Comparison of ENCODE assay signal across 1 cellular context in the genomic region with DNA sequence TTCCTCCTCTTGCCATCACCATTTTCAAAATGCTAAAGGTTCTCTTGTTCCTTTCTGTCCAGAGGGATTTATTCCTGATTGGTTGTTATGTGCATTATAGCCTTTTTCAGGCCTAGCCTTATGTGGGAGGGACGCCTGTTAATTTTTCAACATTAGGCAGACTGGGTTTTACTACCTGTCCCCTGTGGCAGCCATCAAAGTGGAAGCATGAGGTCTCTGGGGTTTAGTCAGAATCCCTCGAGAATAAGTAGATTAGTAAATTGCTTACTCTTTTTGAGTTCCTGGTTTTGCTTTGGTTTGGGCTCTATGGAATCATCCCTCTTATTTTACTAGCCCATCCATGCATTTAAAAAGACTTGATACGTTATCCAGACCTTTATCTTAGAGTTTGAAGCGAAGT.
TF ChIP-seq lines count a peak whose summit lies in the region.

No MANE protein-coding gene starts in this region.

TF ChIP-seq in GM23338, 12 proteins besides CTCF, POLR2A, EP300 and RAD21:
- TF ChIP-seq CREB1 (CRISPR knock-in tag; IDR thresholded peaks at IDR 0.05; ENCODE audit: low read depth) (no peak), JUNB (IDR thresholded peaks at IDR 0.05; ENCODE audit: unreplicated experiment) (no peak), ZNF114 (CRISPR knock-in tag; IDR thresholded peaks at IDR 0.05) (no peak), ZNF331 (CRISPR knock-in tag; IDR thresholded peaks at IDR 0.05; ENCODE audit: low read depth) (no peak), POLR2AphosphoS5 (IDR thresholded peaks at IDR 0.05; ENCODE audit: low read depth) (no peak), EZH2 (IDR thresholded peaks at IDR 0.05; ENCODE audit: low read depth, unreplicated experiment) (no peak), EZH2phosphoT487 (IDR thresholded peaks at IDR 0.05; ENCODE audit: unreplicated experiment) (no peak), NANOG (IDR thresholded peaks at IDR 0.05; ENCODE audit: borderline replicate concordance) (no peak), STAT1 (IDR thresholded peaks at IDR 0.05; ENCODE audit: unreplicated experiment) (no peak)
- TF ChIP-seq, protein P1, sequence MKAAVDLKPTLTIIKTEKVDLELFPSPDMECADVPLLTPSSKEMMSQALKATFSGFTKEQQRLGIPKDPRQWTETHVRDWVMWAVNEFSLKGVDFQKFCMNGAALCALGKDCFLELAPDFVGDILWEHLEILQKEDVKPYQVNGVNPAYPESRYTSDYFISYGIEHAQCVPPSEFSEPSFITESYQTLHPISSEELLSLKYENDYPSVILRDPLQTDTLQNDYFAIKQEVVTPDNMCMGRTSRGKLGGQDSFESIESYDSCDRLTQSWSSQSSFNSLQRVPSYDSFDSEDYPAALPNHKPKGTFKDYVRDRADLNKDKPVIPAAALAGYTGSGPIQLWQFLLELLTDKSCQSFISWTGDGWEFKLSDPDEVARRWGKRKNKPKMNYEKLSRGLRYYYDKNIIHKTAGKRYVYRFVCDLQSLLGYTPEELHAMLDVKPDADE (IDR thresholded peaks at IDR 0.05), result no peak
- TF ChIP-seq, protein P2, sequence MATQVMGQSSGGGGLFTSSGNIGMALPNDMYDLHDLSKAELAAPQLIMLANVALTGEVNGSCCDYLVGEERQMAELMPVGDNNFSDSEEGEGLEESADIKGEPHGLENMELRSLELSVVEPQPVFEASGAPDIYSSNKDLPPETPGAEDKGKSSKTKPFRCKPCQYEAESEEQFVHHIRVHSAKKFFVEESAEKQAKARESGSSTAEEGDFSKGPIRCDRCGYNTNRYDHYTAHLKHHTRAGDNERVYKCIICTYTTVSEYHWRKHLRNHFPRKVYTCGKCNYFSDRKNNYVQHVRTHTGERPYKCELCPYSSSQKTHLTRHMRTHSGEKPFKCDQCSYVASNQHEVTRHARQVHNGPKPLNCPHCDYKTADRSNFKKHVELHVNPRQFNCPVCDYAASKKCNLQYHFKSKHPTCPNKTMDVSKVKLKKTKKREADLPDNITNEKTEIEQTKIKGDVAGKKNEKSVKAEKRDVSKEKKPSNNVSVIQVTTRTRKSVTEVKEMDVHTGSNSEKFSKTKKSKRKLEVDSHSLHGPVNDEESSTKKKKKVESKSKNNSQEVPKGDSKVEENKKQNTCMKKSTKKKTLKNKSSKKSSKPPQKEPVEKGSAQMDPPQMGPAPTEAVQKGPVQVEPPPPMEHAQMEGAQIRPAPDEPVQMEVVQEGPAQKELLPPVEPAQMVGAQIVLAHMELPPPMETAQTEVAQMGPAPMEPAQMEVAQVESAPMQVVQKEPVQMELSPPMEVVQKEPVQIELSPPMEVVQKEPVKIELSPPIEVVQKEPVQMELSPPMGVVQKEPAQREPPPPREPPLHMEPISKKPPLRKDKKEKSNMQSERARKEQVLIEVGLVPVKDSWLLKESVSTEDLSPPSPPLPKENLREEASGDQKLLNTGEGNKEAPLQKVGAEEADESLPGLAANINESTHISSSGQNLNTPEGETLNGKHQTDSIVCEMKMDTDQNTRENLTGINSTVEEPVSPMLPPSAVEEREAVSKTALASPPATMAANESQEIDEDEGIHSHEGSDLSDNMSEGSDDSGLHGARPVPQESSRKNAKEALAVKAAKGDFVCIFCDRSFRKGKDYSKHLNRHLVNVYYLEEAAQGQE (IDR thresholded peaks at IDR 0.05; ENCODE audit: unreplicated experiment), result no peak
- TF ChIP-seq, protein P3, sequence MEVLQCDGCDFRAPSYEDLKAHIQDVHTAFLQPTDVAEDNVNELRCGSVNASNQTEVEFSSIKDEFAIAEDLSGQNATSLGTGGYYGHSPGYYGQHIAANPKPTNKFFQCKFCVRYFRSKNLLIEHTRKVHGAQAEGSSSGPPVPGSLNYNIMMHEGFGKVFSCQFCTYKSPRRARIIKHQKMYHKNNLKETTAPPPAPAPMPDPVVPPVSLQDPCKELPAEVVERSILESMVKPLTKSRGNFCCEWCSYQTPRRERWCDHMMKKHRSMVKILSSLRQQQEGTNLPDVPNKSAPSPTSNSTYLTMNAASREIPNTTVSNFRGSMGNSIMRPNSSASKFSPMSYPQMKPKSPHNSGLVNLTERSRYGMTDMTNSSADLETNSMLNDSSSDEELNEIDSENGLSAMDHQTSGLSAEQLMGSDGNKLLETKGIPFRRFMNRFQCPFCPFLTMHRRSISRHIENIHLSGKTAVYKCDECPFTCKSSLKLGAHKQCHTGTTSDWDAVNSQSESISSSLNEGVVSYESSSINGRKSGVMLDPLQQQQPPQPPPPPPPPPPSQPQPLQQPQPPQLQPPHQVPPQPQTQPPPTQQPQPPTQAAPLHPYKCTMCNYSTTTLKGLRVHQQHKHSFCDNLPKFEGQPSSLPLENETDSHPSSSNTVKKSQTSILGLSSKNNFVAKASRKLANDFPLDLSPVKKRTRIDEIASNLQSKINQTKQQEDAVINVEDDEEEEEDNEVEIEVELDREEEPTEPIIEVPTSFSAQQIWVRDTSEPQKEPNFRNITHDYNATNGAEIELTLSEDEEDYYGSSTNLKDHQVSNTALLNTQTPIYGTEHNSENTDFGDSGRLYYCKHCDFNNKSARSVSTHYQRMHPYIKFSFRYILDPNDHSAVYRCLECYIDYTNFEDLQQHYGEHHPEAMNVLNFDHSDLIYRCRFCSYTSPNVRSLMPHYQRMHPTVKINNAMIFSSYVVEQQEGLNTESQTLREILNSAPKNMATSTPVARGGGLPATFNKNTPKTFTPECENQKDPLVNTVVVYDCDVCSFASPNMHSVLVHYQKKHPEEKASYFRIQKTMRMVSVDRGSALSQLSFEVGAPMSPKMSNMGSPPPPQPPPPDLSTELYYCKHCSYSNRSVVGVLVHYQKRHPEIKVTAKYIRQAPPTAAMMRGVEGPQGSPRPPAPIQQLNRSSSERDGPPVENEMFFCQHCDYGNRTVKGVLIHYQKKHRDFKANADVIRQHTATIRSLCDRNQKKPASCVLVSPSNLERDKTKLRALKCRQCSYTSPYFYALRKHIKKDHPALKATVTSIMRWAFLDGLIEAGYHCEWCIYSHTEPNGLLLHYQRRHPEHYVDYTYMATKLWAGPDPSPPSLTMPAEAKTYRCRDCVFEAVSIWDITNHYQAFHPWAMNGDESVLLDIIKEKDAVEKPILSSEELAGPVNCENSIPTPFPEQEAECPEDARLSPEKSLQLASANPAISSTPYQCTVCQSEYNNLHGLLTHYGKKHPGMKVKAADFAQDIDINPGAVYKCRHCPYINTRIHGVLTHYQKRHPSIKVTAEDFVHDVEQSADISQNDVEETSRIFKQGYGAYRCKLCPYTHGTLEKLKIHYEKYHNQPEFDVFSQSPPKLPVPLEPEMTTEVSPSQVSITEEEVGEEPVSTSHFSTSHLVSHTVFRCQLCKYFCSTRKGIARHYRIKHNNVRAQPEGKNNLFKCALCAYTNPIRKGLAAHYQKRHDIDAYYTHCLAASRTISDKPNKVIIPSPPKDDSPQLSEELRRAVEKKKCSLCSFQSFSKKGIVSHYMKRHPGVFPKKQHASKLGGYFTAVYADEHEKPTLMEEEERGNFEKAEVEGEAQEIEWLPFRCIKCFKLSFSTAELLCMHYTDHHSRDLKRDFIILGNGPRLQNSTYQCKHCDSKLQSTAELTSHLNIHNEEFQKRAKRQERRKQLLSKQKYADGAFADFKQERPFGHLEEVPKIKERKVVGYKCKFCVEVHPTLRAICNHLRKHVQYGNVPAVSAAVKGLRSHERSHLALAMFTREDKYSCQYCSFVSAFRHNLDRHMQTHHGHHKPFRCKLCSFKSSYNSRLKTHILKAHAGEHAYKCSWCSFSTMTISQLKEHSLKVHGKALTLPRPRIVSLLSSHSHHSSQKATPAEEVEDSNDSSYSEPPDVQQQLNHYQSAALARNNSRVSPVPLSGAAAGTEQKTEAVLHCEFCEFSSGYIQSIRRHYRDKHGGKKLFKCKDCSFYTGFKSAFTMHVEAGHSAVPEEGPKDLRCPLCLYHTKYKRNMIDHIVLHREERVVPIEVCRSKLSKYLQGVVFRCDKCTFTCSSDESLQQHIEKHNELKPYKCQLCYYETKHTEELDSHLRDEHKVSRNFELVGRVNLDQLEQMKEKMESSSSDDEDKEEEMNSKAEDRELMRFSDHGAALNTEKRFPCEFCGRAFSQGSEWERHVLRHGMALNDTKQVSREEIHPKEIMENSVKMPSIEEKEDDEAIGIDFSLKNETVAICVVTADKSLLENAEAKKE (CRISPR knock-in tag; IDR thresholded peaks at IDR 0.05), result no peak
